ENCODE assay signal across 22 cellular contexts in genomic region chr2:21217421-21217820, GRCh38.
DNase-seq lines count a peak whose midpoint lies in the region; ATAC-seq, FAIRE-seq and TF ChIP-seq lines count a peak whose summit lies in the region.
"Had no signal": no experiment of that assay in that cellular context is flagged by ENCODE, and none has a peak within 500 bp of the region (broad histone marks: within the 10 kb centered on the region; RNA-seq: fewer than 3 reads in every experiment).

No MANE protein-coding gene starts in this region.

- intact Hi-C loops in left colon (cut with DNase I, micrococcal nuclease) (no loop called here), pancreas (cut with DNase I) (no loop called here)
- intact Hi-C loops in activated T-helper 2 cell treated with anti-CD3 and anti-CD28 coated beads, Interferon-gamma antibody, Interleukin-2, Interleukin-4, amounts not matched to agents 10 μg/mL and 5 μg/mL and 100 μg/mL, durations not matched to agents 14 hours and 24 hours and 36 hours (cut with micrococcal nuclease) = no loop called here

- DNase-seq in DMS53 (lab: John Stamatoyannopoulos, UW) (peak; percentile 62), endothelial cell (ENCODE audit: low spot score) (no peak), left colon (no peak), pancreas (no peak), endodermal cell (no peak)
- no peak for DNase-seq in activated T-helper 2 cell treated with anti-CD3 and anti-CD28 coated beads, Interferon-gamma antibody, Interleukin-2, Interleukin-4, amounts not matched to agents 10 μg/mL and 5 μg/mL and 100 μg/mL, durations not matched to agents 14 hours and 24 hours and 36 hours (ENCODE audit: low spot score)
- DNase-seq: AML-193; Calu3; CD4-positive, alpha-beta T cell; CD8-positive, alpha-beta T cell; DMS79 treated with DMSO at 0.1 percent for 48 hours; GF-D8 had no signal

- peaks cover 4% of the 10 kb centered on the region for H3K27me3 Mint-ChIP-seq in endothelial cell (ENCODE audit: unreplicated experiment)
- no peaks in the 10 kb centered on the region for H3K27me3 Mint-ChIP-seq in endodermal cell (ENCODE audit: insufficient read depth)
- no peaks in the 10 kb centered on the region for H3K27me3 Mint-ChIP-seq in activated T-helper 2 cell treated with anti-CD3 and anti-CD28 coated beads, Interferon-gamma antibody, Interleukin-2, Interleukin-4, amounts not matched to agents 10 μg/mL and 5 μg/mL and 100 μg/mL, durations not matched to agents 14 hours and 24 hours and 36 hours (ENCODE audit: low read depth)
- H3K27me3 Mint-ChIP-seq: CD4-positive, alpha-beta T cell had no signal

- H3K27me3 ChIP-seq in pancreas (no peaks in the 10 kb centered on the region), endodermal cell (ENCODE audit: control insufficient read depth, insufficient read depth, low read length, poor library complexity, severe bottlenecking) (no peaks in the 10 kb centered on the region)
- H3K27me3 ChIP-seq: BLaER1 treated with 17β-estradiol and CSF1 and Interleukin-3, amounts not matched to agents 10 nM and 100 nM had no signal

- TF ChIP-seq CTCF in endothelial cell (IDR thresholded peaks at IDR 0.05; ENCODE audit: unreplicated experiment) (no peak), pancreas (IDR thresholded peaks at IDR 0.05) (no peak), endodermal cell (conservative IDR thresholded peaks at IDR 0.05) (no peak)

- H3K27ac Mint-ChIP-seq in endothelial cell (ENCODE audit: unreplicated experiment) = peak overlapping the region; percentile 27
- no peak overlapping the region for H3K27ac Mint-ChIP-seq in endodermal cell
- no peak overlapping the region for H3K27ac Mint-ChIP-seq in activated T-helper 2 cell treated with anti-CD3 and anti-CD28 coated beads, Interferon-gamma antibody, Interleukin-2, Interleukin-4, amounts not matched to agents 10 μg/mL and 5 μg/mL and 100 μg/mL, durations not matched to agents 14 hours and 24 hours and 36 hours
- H3K27ac Mint-ChIP-seq: B cell; CD4-positive, alpha-beta T cell; CD8-positive, alpha-beta T cell had no signal

- H3K4me1 ChIP-seq in pancreas (peaks cover 0 to 6% (median 0%) of the 10 kb centered on the region in 3 donors), endodermal cell (ENCODE audit: control insufficient read depth, insufficient read depth, low read length) (no peaks in the 10 kb centered on the region)
- H3K4me1 ChIP-seq: A549 had no signal

- no peak overlapping the region for H3K27ac ChIP-seq in pancreas
- no peak overlapping the region for H3K27ac ChIP-seq in endodermal cell (ENCODE audit: low read depth, low read length)
- H3K27ac ChIP-seq: 22Rv1; A549; BLaER1 treated with 17β-estradiol and CSF1 and Interleukin-3, amounts not matched to agents 10 nM and 100 nM; C4-2B had no signal

- H3K36me3 ChIP-seq in pancreas (no peaks in the 10 kb centered on the region), endodermal cell (ENCODE audit: control insufficient read depth, insufficient read depth, low read length) (no peaks in the 10 kb centered on the region)
- H3K36me3 ChIP-seq: BLaER1 treated with 17β-estradiol and CSF1 and Interleukin-3, amounts not matched to agents 10 nM and 100 nM had no signal

- H3K9me3 ChIP-seq in pancreas = no peaks in the 10 kb centered on the region
- H3K9me3 ChIP-seq in endodermal cell (ENCODE audit: control insufficient read depth, low read length) = peaks cover 12% of the 10 kb centered on the region
- H3K9me3 ChIP-seq: A549 had no signal

- ATAC-seq in left colon = peak; percentile 99
- no peak for ATAC-seq in pancreas
- no peak for ATAC-seq in HG03442 (IDR thresholded peaks at IDR 0.05; ENCODE audit: unreplicated experiment)
- no peak for ATAC-seq in GM21423 (IDR thresholded peaks at IDR 0.05; ENCODE audit: unreplicated experiment)
- ATAC-seq: A549; CD8-positive, alpha-beta T cell had no signal

- H3K4me3 ChIP-seq in pancreas (no peak overlapping the region), endodermal cell (ENCODE audit: low read length) (no peak overlapping the region)
- H3K4me3 ChIP-seq: A549; BLaER1 treated with 17β-estradiol and CSF1 and Interleukin-3, amounts not matched to agents 10 nM and 100 nM had no signal

- FAIRE-seq in pancreas (lab: Jason Lieb, UNC) = peak; percentile 29
- FAIRE-seq: D721Med, G401.6, GM12891 had no signal

- peaks cover 16% of the 10 kb centered on the region for H3K4me1 Mint-ChIP-seq in endothelial cell (ENCODE audit: unreplicated experiment)
- H3K4me1 Mint-ChIP-seq in endodermal cell = peaks cover 2% of the 10 kb centered on the region
- no peaks in the 10 kb centered on the region for H3K4me1 Mint-ChIP-seq in activated T-helper 2 cell treated with anti-CD3 and anti-CD28 coated beads, Interferon-gamma antibody, Interleukin-2, Interleukin-4, amounts not matched to agents 10 μg/mL and 5 μg/mL and 100 μg/mL, durations not matched to agents 14 hours and 24 hours and 36 hours (ENCODE audit: low read depth)
- H3K4me1 Mint-ChIP-seq: B cell had no signal

- H3K9ac ChIP-seq in endodermal cell (ENCODE audit: extremely low read depth, low read length, poor library complexity, severe bottlenecking) = no peak overlapping the region
- H3K9ac ChIP-seq: BLaER1 treated with 17β-estradiol and CSF1 and Interleukin-3, amounts not matched to agents 10 nM and 100 nM had no signal

- peaks cover 22% of the 10 kb centered on the region for H3K36me3 Mint-ChIP-seq in endothelial cell (ENCODE audit: low read depth, unreplicated experiment)
- H3K36me3 Mint-ChIP-seq in endodermal cell (ENCODE audit: low read depth) = no peaks in the 10 kb centered on the region
- H3K36me3 Mint-ChIP-seq in activated T-helper 2 cell treated with anti-CD3 and anti-CD28 coated beads, Interferon-gamma antibody, Interleukin-2, Interleukin-4, amounts not matched to agents 10 μg/mL and 5 μg/mL and 100 μg/mL, durations not matched to agents 14 hours and 24 hours and 36 hours (ENCODE audit: low read depth) = no peaks in the 10 kb centered on the region
- H3K36me3 Mint-ChIP-seq: CD8-positive, alpha-beta T cell had no signal

- no peak overlapping the region for H3K4me3 Mint-ChIP-seq in endothelial cell (ENCODE audit: unreplicated experiment)
- no peak overlapping the region for H3K4me3 Mint-ChIP-seq in endodermal cell
- no peak overlapping the region for H3K4me3 Mint-ChIP-seq in activated T-helper 2 cell treated with anti-CD3 and anti-CD28 coated beads, Interferon-gamma antibody, Interleukin-2, Interleukin-4, amounts not matched to agents 10 μg/mL and 5 μg/mL and 100 μg/mL, durations not matched to agents 14 hours and 24 hours and 36 hours (ENCODE audit: low read depth)
- H3K4me3 Mint-ChIP-seq: B cell; CD4-positive, alpha-beta T cell; CD8-positive, alpha-beta T cell had no signal

- H3K9me3 Mint-ChIP-seq in endothelial cell (ENCODE audit: unreplicated experiment) (peaks cover 10% of the 10 kb centered on the region), endodermal cell (peaks cover 16% of the 10 kb centered on the region)
- H3K9me3 Mint-ChIP-seq in activated T-helper 2 cell treated with anti-CD3 and anti-CD28 coated beads, Interferon-gamma antibody, Interleukin-2, Interleukin-4, amounts not matched to agents 10 μg/mL and 5 μg/mL and 100 μg/mL, durations not matched to agents 14 hours and 24 hours and 36 hours = peaks cover 5% of the 10 kb centered on the region
